ENCODE assay signal across 2 cellular contexts in the genomic region with DNA sequence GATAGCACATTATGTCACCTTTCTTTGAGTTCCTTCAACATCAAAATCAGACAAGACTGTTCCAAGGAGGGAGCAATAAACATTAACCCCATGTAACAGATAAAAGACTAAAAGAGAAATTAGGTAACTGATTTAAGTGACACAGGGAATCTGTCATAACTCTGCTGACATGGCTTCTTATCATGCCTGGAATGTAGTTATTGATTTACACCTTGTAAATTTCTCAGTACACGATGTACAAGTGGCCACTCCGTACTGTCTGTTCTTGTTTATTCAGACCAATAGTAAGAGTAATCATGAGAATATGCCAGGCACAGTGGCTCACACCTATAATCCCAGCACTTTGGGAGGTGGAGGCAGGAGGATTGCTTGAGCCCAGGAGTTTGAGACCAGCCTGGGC.
TF ChIP-seq lines count a peak whose summit lies in the region.

No MANE protein-coding gene starts in this region.

TF ChIP-seq in K562, 482 proteins besides CTCF, POLR2A, EP300 and RAD21:
- peak; percentile 19; the same call in 1 of the 2 replicates for TF ChIP-seq ZNF316 (IDR thresholded peaks at IDR 0.05)
- TF ChIP-seq CEBPG (CRISPR knock-in tag; IDR thresholded peaks at IDR 0.05) = no peak
- TF ChIP-seq CEBPG (tag; conservative IDR thresholded peaks at IDR 0.05 in 1 of 2, IDR thresholded peaks at IDR 0.05 in 1 of 2) = no peak

TF ChIP-seq in HepG2, 621 proteins besides CTCF, POLR2A, EP300 and RAD21 (continues in another document):
- no peak for TF ChIP-seq ZNF672 (CRISPR knock-in tag; IDR thresholded peaks at IDR 0.05)
- no peak for TF ChIP-seq ZFP36L1 (CRISPR knock-in tag; IDR thresholded peaks at IDR 0.05)
- TF ChIP-seq JUN (CRISPR knock-in tag; IDR thresholded peaks at IDR 0.05) = no peak
- no peak for TF ChIP-seq ZNF362 (CRISPR knock-in tag; IDR thresholded peaks at IDR 0.05; ENCODE audit: borderline replicate concordance)
- no peak for TF ChIP-seq ZC3H13 (CRISPR knock-in tag; IDR thresholded peaks at IDR 0.05)
- 0 out of 2 replicates have a peak, but pooled peaks have one; percentile 20 for TF ChIP-seq KDM6A (CRISPR knock-in tag; IDR thresholded peaks at IDR 0.05; ENCODE audit: low read depth)
- no peak for TF ChIP-seq YEATS2 (CRISPR knock-in tag; IDR thresholded peaks at IDR 0.05; ENCODE audit: borderline replicate concordance)
- peak; percentile 92 for TF ChIP-seq ONECUT2 (CRISPR knock-in tag; IDR thresholded peaks at IDR 0.05)
- peak; percentile 47; the same call in 1 of the 2 replicates for TF ChIP-seq HOXA5 (CRISPR knock-in tag; IDR thresholded peaks at IDR 0.05)
- TF ChIP-seq BORCS8-MEF2B (CRISPR knock-in tag; IDR thresholded peaks at IDR 0.05) = no peak
- TF ChIP-seq ZNF335 (CRISPR knock-in tag; IDR thresholded peaks at IDR 0.05) = 0 out of 2 replicates have a peak, but pooled peaks have one; percentile 23
- peak; percentile 56 for TF ChIP-seq NCOA2 (CRISPR knock-in tag; IDR thresholded peaks at IDR 0.05)
- no peak for TF ChIP-seq TCF12 (IDR thresholded peaks at IDR 0.05)
- TF ChIP-seq TCF12 (CRISPR knock-in tag; IDR thresholded peaks at IDR 0.05) = no peak
- TF ChIP-seq KLF16 (CRISPR knock-in tag; IDR thresholded peaks at IDR 0.05) = 0 out of 4 replicates have a peak, but pooled peaks of 1 of the 2 experiments have one; percentile 56
- TF ChIP-seq SP5 (CRISPR knock-in tag; IDR thresholded peaks at IDR 0.05; ENCODE audit: borderline replicate concordance, low read depth) = no peak
- no peak for TF ChIP-seq NR3C1 (CRISPR knock-in tag; IDR thresholded peaks at IDR 0.05)
- no peak for TF ChIP-seq ZNF329 (CRISPR knock-in tag; IDR thresholded peaks at IDR 0.05; ENCODE audit: low read depth)
- no peak for TF ChIP-seq PLRG1 (conservative IDR thresholded peaks at IDR 0.05)
- TF ChIP-seq KLF11 (CRISPR knock-in tag; IDR thresholded peaks at IDR 0.05) = no peak
- TF ChIP-seq, protein P1, sequence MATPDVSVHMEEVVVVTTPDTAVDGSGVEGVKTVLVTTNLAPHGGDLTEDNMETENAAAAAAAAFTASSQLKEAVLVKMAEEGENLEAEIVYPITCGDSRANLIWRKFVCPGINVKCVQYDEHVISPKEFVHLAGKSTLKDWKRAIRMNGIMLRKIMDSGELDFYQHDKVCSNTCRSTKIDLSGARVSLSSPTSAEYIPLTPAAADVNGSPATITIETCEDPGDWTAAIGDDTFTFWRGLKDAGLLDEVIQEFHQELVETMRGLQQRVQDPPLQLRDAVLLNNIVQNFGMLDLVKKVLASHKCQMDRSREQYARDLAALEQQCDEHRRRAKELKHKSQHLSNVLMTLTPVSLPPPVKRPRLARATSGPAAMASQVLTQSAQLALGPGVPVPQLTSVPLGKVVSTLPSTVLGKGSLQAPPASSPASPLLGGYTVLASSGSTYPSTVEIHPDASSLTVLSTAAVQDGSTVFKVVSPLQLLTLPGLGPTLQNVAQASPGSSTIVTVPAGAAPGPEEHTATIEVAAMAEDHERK (CRISPR knock-in tag; IDR thresholded peaks at IDR 0.05; ENCODE audit: low read depth) = no peak
- TF ChIP-seq NFYC (CRISPR knock-in tag; IDR thresholded peaks at IDR 0.05) = no peak
- peak; percentile 57; the same call in 1 of the 2 replicates for TF ChIP-seq JUND (CRISPR knock-in tag; IDR thresholded peaks at IDR 0.05)
- no peak; the same call in 1 of the 2 replicates for TF ChIP-seq HMG20A (CRISPR knock-in tag; IDR thresholded peaks at IDR 0.05; ENCODE audit: borderline replicate concordance)
- TF ChIP-seq ISL2 (CRISPR knock-in tag; IDR thresholded peaks at IDR 0.05) = 0 out of 2 replicates have a peak, but pooled peaks have one; percentile 35
- TF ChIP-seq STAT6 (CRISPR knock-in tag; IDR thresholded peaks at IDR 0.05; ENCODE audit: borderline replicate concordance) = no peak
- TF ChIP-seq ZBTB4 (CRISPR knock-in tag; IDR thresholded peaks at IDR 0.05; ENCODE audit: borderline replicate concordance) = no peak
- TF ChIP-seq, protein P2, sequence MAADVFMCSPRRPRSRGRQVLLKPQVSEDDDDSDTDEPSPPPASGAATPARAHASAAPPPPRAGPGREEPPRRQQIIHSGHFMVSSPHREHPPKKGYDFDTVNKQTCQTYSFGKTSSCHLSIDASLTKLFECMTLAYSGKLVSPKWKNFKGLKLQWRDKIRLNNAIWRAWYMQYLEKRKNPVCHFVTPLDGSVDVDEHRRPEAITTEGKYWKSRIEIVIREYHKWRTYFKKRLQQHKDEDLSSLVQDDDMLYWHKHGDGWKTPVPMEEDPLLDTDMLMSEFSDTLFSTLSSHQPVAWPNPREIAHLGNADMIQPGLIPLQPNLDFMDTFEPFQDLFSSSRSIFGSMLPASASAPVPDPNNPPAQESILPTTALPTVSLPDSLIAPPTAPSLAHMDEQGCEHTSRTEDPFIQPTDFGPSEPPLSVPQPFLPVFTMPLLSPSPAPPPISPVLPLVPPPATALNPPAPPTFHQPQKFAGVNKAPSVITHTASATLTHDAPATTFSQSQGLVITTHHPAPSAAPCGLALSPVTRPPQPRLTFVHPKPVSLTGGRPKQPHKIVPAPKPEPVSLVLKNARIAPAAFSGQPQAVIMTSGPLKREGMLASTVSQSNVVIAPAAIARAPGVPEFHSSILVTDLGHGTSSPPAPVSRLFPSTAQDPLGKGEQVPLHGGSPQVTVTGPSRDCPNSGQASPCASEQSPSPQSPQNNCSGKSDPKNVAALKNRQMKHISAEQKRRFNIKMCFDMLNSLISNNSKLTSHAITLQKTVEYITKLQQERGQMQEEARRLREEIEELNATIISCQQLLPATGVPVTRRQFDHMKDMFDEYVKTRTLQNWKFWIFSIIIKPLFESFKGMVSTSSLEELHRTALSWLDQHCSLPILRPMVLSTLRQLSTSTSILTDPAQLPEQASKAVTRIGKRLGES (CRISPR knock-in tag; IDR thresholded peaks at IDR 0.05; ENCODE audit: borderline replicate concordance) = peak; percentile 24; the same call in 1 of the 2 replicates
- 0 out of 2 replicates have a peak, but pooled peaks have one; percentile 60 for TF ChIP-seq AKNA (CRISPR knock-in tag; IDR thresholded peaks at IDR 0.05; ENCODE audit: borderline replicate concordance)
- no peak for TF ChIP-seq ZBTB2 (CRISPR knock-in tag; IDR thresholded peaks at IDR 0.05; ENCODE audit: low read depth)
- TF ChIP-seq AHR (CRISPR knock-in tag; IDR thresholded peaks at IDR 0.05) = no peak
- no peak for TF ChIP-seq ZNF879 (CRISPR knock-in tag; IDR thresholded peaks at IDR 0.05)
- 0 out of 2 replicates have a peak, but pooled peaks have one; percentile 15 for TF ChIP-seq SIX1 (CRISPR knock-in tag; IDR thresholded peaks at IDR 0.05; ENCODE audit: borderline replicate concordance)
- peak; percentile 50; the same call in 1 of the 2 replicates for TF ChIP-seq SALL1 (CRISPR knock-in tag; IDR thresholded peaks at IDR 0.05)
- TF ChIP-seq ZNF234 (CRISPR knock-in tag; conservative IDR thresholded peaks at IDR 0.05) = no peak
- TF ChIP-seq MED13 (CRISPR knock-in tag; IDR thresholded peaks at IDR 0.05) = 0 out of 2 replicates have a peak, but pooled peaks have one; percentile 33
- TF ChIP-seq ATF6 (CRISPR knock-in tag; conservative IDR thresholded peaks at IDR 0.05) = no peak
